In genomic region chr10:35300063-35300699, GRCh38 we compare ENCODE assay signal across 10 cellular contexts. TPM values are rescaled to one million over a fixed set of nuclear protein-coding genes. Genes with fewer than 3 reads are reported as not detected.
A peak's percentile ranks its signal among the peaks of the same experiment; 100 is the strongest.
DNase-seq lines count a peak whose midpoint lies in the region; ATAC-seq and TF ChIP-seq lines count a peak whose summit lies in the region.
"Had no signal": no experiment of that assay in that cellular context is flagged by ENCODE, and none has a peak within 500 bp of the region (broad histone marks: within the 10 kb centered on the region; RNA-seq: fewer than 3 reads in every experiment).

No MANE protein-coding gene starts in this region.

- no peaks in the 10 kb centered on the region for H3K79me2 ChIP-seq in PC-3 (ENCODE audit: low read length)

- TF ChIP-seq CTCF in PC-3 (conservative IDR thresholded peaks at IDR 0.05; ENCODE audit: low read depth, low read length) = no peak

- H3K4me2 ChIP-seq in PC-3 (ENCODE audit: low read length) = peak overlapping the region; percentile 63

- CTCF ChIA-PET in PC-3 (lab: Charles Lee) = interaction anchor here (1.0 to 1.2 kb wide), 2 partner anchors 61 to 247 kb away, joined by 4 read pairs; no protein-coding TSS in a partner anchor

- ATAC-seq in Right ventricle myocardium superior (ENCODE audit: poor library complexity) = no peak
- no peak for ATAC-seq in Right ventricle myocardium inferior
- ATAC-seq in HG02938 (IDR thresholded peaks at IDR 0.05; ENCODE audit: unreplicated experiment) = peak; percentile 96
- ATAC-seq in PC-3 = peak; percentile 100
- ATAC-seq: naive thymus-derived CD8-positive, alpha-beta T cell had no signal

- peak overlapping the region; percentile 6 for H3K27ac ChIP-seq in PC-3 (ENCODE audit: low read length)

- intact Hi-C loops in Right ventricle myocardium superior (cut with DNase I) (no loop called here), Right ventricle myocardium inferior (cut with DNase I) (no loop called here), PC-3 (cut with micrococcal nuclease) (no loop called here)

- peaks cover 13% of the 10 kb centered on the region for H3K4me1 ChIP-seq in PC-3 (ENCODE audit: insufficient read depth, low read length)

- no TSS peak for BruUV-seq in PC-3 (replicated peaks; lab: Mats Ljungman, UMichigan)

- no peaks in the 10 kb centered on the region for H3K27me3 ChIP-seq in PC-3 (ENCODE audit: low read length)

- no peaks in the 10 kb centered on the region for H4K20me1 ChIP-seq in PC-3 (ENCODE audit: low read length)

- POLR2A ChIA-PET in PC-3 (lab: Charles Lee; ENCODE audit: unreplicated experiment) = interaction anchor here (0.6 to 0.7 kb wide), 2 partner anchors 218 to 1580 kb away, joined by 3 to 4 read pairs; no protein-coding TSS in a partner anchor

- H3K9ac ChIP-seq in PC-3 (ENCODE audit: low read length) = peak overlapping the region; percentile 7

- H3K36me3 ChIP-seq in PC-3 (ENCODE audit: low read depth, low read length) = no peaks in the 10 kb centered on the region

- no peaks in the 10 kb centered on the region for H3F3A ChIP-seq in PC-3 (ENCODE audit: low read length, unreplicated experiment)

- H2AFZ ChIP-seq in PC-3 (ENCODE audit: low read length) = peak overlapping the region; percentile 56

- H3K4me3 ChIP-seq in PC-3 (ENCODE audit: low read length) = peak overlapping the region; percentile 29

- no peaks in the 10 kb centered on the region for H3K9me2 ChIP-seq in PC-3 (replicated peaks; ENCODE audit: low read length)

- DNase-seq in Right ventricle myocardium superior (peak; percentile 64), Right ventricle myocardium inferior (ENCODE audit: missing footprints) (no peak), PC-3 (peak; percentile 99), iPS-NIHi7 (ENCODE audit: extremely low spot score) (peak; percentile 13), 8988T (no peak), cerebellar cortex (ENCODE audit: low spot score) (no peak), NCI-H2029 (lab: John Stamatoyannopoulos, UW) (no peak)
- DNase-seq: DND-41 had no signal

- no peaks in the 10 kb centered on the region for H3K9me3 ChIP-seq in PC-3 (ENCODE audit: low read length)

RNA-seq across cellular contexts. Expression of gene CCNY, which starts 36.1 kb away (rescaled TPM):
- total RNA-seq in Right ventricle myocardium superior (92.7 TPM), Right ventricle myocardium inferior (91.8 TPM), PC-3 (2014; rRNA removed) (145 and 146 TPM in 2 replicates)

Comparison
In these comparisons a context has a peak if more than half of its experiments do, and no peak if none do; other contexts are left out.
1. DNase-seq: peak in Right ventricle myocardium superior (single experiment), PC-3 (single experiment) and iPS-NIHi7 (single experiment); none in Right ventricle myocardium inferior (single experiment), 8988T (single experiment), cerebellar cortex (single experiment) and NCI-H2029 (single experiment).
2. ATAC-seq: peak in HG02938 (single experiment) and PC-3 (single experiment); none in Right ventricle myocardium superior (single experiment) and Right ventricle myocardium inferior (single experiment).